In genomic region chr2:226970362-226970761, GRCh38 we compare ENCODE assay signal across 12 cellular contexts.
DNase-seq lines count a peak whose midpoint lies in the region; ATAC-seq and TF ChIP-seq lines count a peak whose summit lies in the region.
"Had no signal": no experiment of that assay in that cellular context is flagged by ENCODE, and none has a peak within 500 bp of the region (broad histone marks: within the 10 kb centered on the region; RNA-seq: fewer than 3 reads in every experiment).

No MANE protein-coding gene starts in this region.

- H3K36me3 Mint-ChIP-seq in T-helper 1 cell treated with Interleukin-12 subunit alpha and Interleukin-12 subunit beta and Interleukin-4 antibody, amounts not matched to agents 30 μg/mL and 1 μg/mL, for 36 hours (ENCODE audit: low read depth), result peaks cover 11% of the 10 kb centered on the region
- H3K36me3 Mint-ChIP-seq in HFFc6 (ENCODE audit: low read depth), result peaks cover 21% of the 10 kb centered on the region
- no peaks in the 10 kb centered on the region for H3K36me3 Mint-ChIP-seq in stimulated activated effector memory CD8-positive, alpha-beta T cell treated with anti-CD3 and anti-CD28 coated beads, Interleukin-12 subunit alpha, Interleukin-12 subunit beta, amount 100 ng/mL, for 72 hours

- ATAC-seq in stimulated activated effector memory CD8-positive, alpha-beta T cell treated with anti-CD3 and anti-CD28 coated beads, Interleukin-12 subunit alpha, Interleukin-12 subunit beta, amount 100 ng/mL, for 72 hours, result no peak
- no peak for ATAC-seq in HG03571 (IDR thresholded peaks at IDR 0.05; ENCODE audit: unreplicated experiment)
- no peak for ATAC-seq in heart left ventricle

- intact Hi-C loops in heart left ventricle (cut with DNase I), result no loop called here

- peak overlapping the region; percentile 60 for H3K4me3 ChIP-seq in MM.1S (ENCODE audit: low read length)
- peak overlapping the region in 1 of 12 donors; percentile 28 for H3K4me3 ChIP-seq in heart left ventricle

- 59 to 70% (median 67%) methylated on average over 3 of the region's 3 CpGs for WGBS in heart left ventricle, 4 donors

- DNase-seq in T-helper 1 cell, result no peak
- no peak for DNase-seq in HFFc6
- peak; percentile 84 for DNase-seq in MM.1S
- no peak for DNase-seq in stimulated activated effector memory CD8-positive, alpha-beta T cell treated with anti-CD3 and anti-CD28 coated beads, Interleukin-12 subunit alpha, Interleukin-12 subunit beta, amount 100 ng/mL, for 72 hours (ENCODE audit: low spot score in 2 of 2)
- no peak for DNase-seq in heart left ventricle
- DNase-seq in MV-4-11 (lab: John Stamatoyannopoulos, UW), result no peak
- DNase-seq: 8988T; activated CD4-positive, alpha-beta T cell treated with anti-CD3 and anti-CD28 coated beads for 1 hour; caudate nucleus had no signal

- no peaks in the 10 kb centered on the region for H3K27me3 ChIP-seq in MM.1S (replicated peaks; ENCODE audit: insufficient read depth, low read length)
- no peaks in the 10 kb centered on the region for H3K27me3 ChIP-seq in heart left ventricle

- peak overlapping the region; percentile 20; the same call in 1 of the 2 replicates for H2AFZ ChIP-seq in MM.1S (ENCODE audit: low read length)
- H2AFZ ChIP-seq: parathyroid adenoma had no signal

- H3K36me3 ChIP-seq in MM.1S (replicated peaks; ENCODE audit: insufficient read depth, low read length), result no peaks in the 10 kb centered on the region
- peaks cover 0 to 4% (median 0%) of the 10 kb centered on the region in 9 donors for H3K36me3 ChIP-seq in heart left ventricle

- H3K9me3 Mint-ChIP-seq in T-helper 1 cell treated with Interleukin-12 subunit alpha and Interleukin-12 subunit beta and Interleukin-4 antibody, amounts not matched to agents 30 μg/mL and 1 μg/mL, for 36 hours, result peaks cover 4% of the 10 kb centered on the region
- H3K9me3 Mint-ChIP-seq in HFFc6, result no peaks in the 10 kb centered on the region
- no peaks in the 10 kb centered on the region for H3K9me3 Mint-ChIP-seq in stimulated activated effector memory CD8-positive, alpha-beta T cell treated with anti-CD3 and anti-CD28 coated beads, Interleukin-12 subunit alpha, Interleukin-12 subunit beta, amount 100 ng/mL, for 72 hours

- peak overlapping the region; percentile 70 for H3K27ac Mint-ChIP-seq in T-helper 1 cell treated with Interleukin-12 subunit alpha and Interleukin-12 subunit beta and Interleukin-4 antibody, amounts not matched to agents 30 μg/mL and 1 μg/mL, for 36 hours
- peak overlapping the region; percentile 87 for H3K27ac Mint-ChIP-seq in HFFc6
- peak overlapping the region; percentile 44 for H3K27ac Mint-ChIP-seq in stimulated activated effector memory CD8-positive, alpha-beta T cell treated with anti-CD3 and anti-CD28 coated beads, Interleukin-12 subunit alpha, Interleukin-12 subunit beta, amount 100 ng/mL, for 72 hours

- no peaks in the 10 kb centered on the region for H3K9me3 ChIP-seq in MM.1S (replicated peaks; ENCODE audit: insufficient read depth, low read length)
- peaks cover 0 to 6% (median 0%) of the 10 kb centered on the region in 12 donors for H3K9me3 ChIP-seq in heart left ventricle

- peaks cover 24% of the 10 kb centered on the region for H3F3A ChIP-seq in MM.1S (ENCODE audit: insufficient read depth, low read length)

- peak overlapping the region; percentile 67 for H3K4me2 ChIP-seq in MM.1S (ENCODE audit: low read depth, low read length)

- no peak for TF ChIP-seq POLR2A in heart left ventricle (IDR thresholded peaks at IDR 0.05)

- no peaks in the 10 kb centered on the region for H4K20me1 ChIP-seq in MM.1S (ENCODE audit: insufficient read depth, low read length)

- H3K27ac ChIP-seq in MM.1S (ENCODE audit: low read length), result peak overlapping the region; percentile 83
- H3K27ac ChIP-seq in heart left ventricle, result peak overlapping the region in 1 of 12 donors; percentile 35
- H3K27ac ChIP-seq: parathyroid adenoma had no signal

- peak overlapping the region; percentile 45 for H3K4me3 Mint-ChIP-seq in T-helper 1 cell treated with Interleukin-12 subunit alpha and Interleukin-12 subunit beta and Interleukin-4 antibody, amounts not matched to agents 30 μg/mL and 1 μg/mL, for 36 hours
- peak overlapping the region; percentile 78 for H3K4me3 Mint-ChIP-seq in HFFc6
- H3K4me3 Mint-ChIP-seq in stimulated activated effector memory CD8-positive, alpha-beta T cell treated with anti-CD3 and anti-CD28 coated beads, Interleukin-12 subunit alpha, Interleukin-12 subunit beta, amount 100 ng/mL, for 72 hours, result no peak overlapping the region

- H3K9me2 ChIP-seq in MM.1S (replicated peaks; ENCODE audit: insufficient read depth, low read length), result no peaks in the 10 kb centered on the region

- peaks cover 26% of the 10 kb centered on the region for H3K4me1 Mint-ChIP-seq in T-helper 1 cell treated with Interleukin-12 subunit alpha and Interleukin-12 subunit beta and Interleukin-4 antibody, amounts not matched to agents 30 μg/mL and 1 μg/mL, for 36 hours (ENCODE audit: low read depth)
- peaks cover 58% of the 10 kb centered on the region for H3K4me1 Mint-ChIP-seq in HFFc6 (ENCODE audit: low read depth)
- H3K4me1 Mint-ChIP-seq in stimulated activated effector memory CD8-positive, alpha-beta T cell treated with anti-CD3 and anti-CD28 coated beads, Interleukin-12 subunit alpha, Interleukin-12 subunit beta, amount 100 ng/mL, for 72 hours, result no peaks in the 10 kb centered on the region

- H3K9ac ChIP-seq in MM.1S (ENCODE audit: low read length), result peak overlapping the region; percentile 53
- H3K9ac ChIP-seq: parathyroid adenoma had no signal

- no peak for TF ChIP-seq CTCF in HFFc6 (IDR thresholded peaks at IDR 0.05)
- TF ChIP-seq CTCF in MM.1S (IDR thresholded peaks at IDR 0.05; ENCODE audit: low read length), result 0 out of 2 replicates have a peak, but pooled peaks have one; percentile 6
- no peak for TF ChIP-seq CTCF in heart left ventricle (IDR thresholded peaks at IDR 0.05)

- H3K4me1 ChIP-seq in MM.1S (ENCODE audit: low read length) (peaks cover 18% of the 10 kb centered on the region), heart left ventricle (peaks cover 0 to 3% (median 0%) of the 10 kb centered on the region in 12 donors)
- H3K4me1 ChIP-seq: parathyroid adenoma had no signal

- peaks cover 17% of the 10 kb centered on the region; the same call in 1 of the 2 replicates for H3K79me2 ChIP-seq in MM.1S (ENCODE audit: low read length)
- H3K79me2 ChIP-seq: parathyroid adenoma had no signal

- H3K27me3 Mint-ChIP-seq in T-helper 1 cell treated with Interleukin-12 subunit alpha and Interleukin-12 subunit beta and Interleukin-4 antibody, amounts not matched to agents 30 μg/mL and 1 μg/mL, for 36 hours (ENCODE audit: low read depth), result no peaks in the 10 kb centered on the region
- H3K27me3 Mint-ChIP-seq in HFFc6 (ENCODE audit: insufficient read depth), result 0 out of 2 replicates have a peak, but pooled peaks cover 2% of the 10 kb centered on the region
